ENCODE assay signal across 1 cellular context in genomic region chr20:41318271-41318649, GRCh38.
TF ChIP-seq lines count a peak whose summit lies in the region.

No MANE protein-coding gene starts in this region.

TF ChIP-seq in HepG2, 621 proteins besides CTCF, POLR2A, EP300 and RAD21 (continued from another document and continues in another):
- TF ChIP-seq, protein P1, sequence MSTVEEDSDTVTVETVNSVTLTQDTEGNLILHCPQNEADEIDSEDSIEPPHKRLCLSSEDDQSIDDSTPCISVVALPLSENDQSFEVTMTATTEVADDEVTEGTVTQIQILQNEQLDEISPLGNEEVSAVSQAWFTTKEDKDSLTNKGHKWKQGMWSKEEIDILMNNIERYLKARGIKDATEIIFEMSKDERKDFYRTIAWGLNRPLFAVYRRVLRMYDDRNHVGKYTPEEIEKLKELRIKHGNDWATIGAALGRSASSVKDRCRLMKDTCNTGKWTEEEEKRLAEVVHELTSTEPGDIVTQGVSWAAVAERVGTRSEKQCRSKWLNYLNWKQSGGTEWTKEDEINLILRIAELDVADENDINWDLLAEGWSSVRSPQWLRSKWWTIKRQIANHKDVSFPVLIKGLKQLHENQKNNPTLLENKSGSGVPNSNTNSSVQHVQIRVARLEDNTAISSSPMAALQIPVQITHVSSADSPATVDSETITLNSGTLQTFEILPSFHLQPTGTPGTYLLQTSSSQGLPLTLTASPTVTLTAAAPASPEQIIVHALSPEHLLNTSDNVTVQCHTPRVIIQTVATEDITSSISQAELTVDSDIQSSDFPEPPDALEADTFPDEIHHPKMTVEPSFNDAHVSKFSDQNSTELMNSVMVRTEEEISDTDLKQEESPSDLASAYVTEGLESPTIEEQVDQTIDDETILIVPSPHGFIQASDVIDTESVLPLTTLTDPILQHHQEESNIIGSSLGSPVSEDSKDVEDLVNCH (CRISPR knock-in tag; IDR thresholded peaks at IDR 0.05): no peak
- TF ChIP-seq ZNF761 (CRISPR knock-in tag; conservative IDR thresholded peaks at IDR 0.05) (no peak), ZBTB8A (CRISPR knock-in tag; IDR thresholded peaks at IDR 0.05; ENCODE audit: borderline replicate concordance, low read depth) (no peak), TFAP4 (IDR thresholded peaks at IDR 0.05; ENCODE audit: borderline replicate concordance, low read depth) (no peak), SATB2 (CRISPR knock-in tag; IDR thresholded peaks at IDR 0.05) (0 out of 2 replicates have a peak, but pooled peaks have one; percentile 51), IKZF1 (IDR thresholded peaks at IDR 0.05) (no peak), ZFP37 (CRISPR knock-in tag; IDR thresholded peaks at IDR 0.05; ENCODE audit: borderline replicate concordance) (no peak), PAF1 (CRISPR knock-in tag; IDR thresholded peaks at IDR 0.05) (no peak), RBAK (CRISPR knock-in tag; IDR thresholded peaks at IDR 0.05) (no peak), NFE2L1 (CRISPR knock-in tag; IDR thresholded peaks at IDR 0.05; ENCODE audit: borderline replicate concordance) (no peak), RCOR2 (CRISPR knock-in tag; IDR thresholded peaks at IDR 0.05) (no peak), MED13 (CRISPR knock-in tag; IDR thresholded peaks at IDR 0.05) (no peak; the same call in 1 of the 2 replicates), HDAC1 (CRISPR knock-in tag; IDR thresholded peaks at IDR 0.05) (peak; percentile 32; the same call in 1 of the 2 replicates), MTF2 (CRISPR knock-in tag; IDR thresholded peaks at IDR 0.05; ENCODE audit: borderline replicate concordance) (peak; percentile 33; the same call in 1 of the 2 replicates), SMAD1 (CRISPR knock-in tag; IDR thresholded peaks at IDR 0.05; ENCODE audit: borderline replicate concordance, low read depth) (no peak), RELA (CRISPR knock-in tag; IDR thresholded peaks at IDR 0.05) (no peak), PHF21A (CRISPR knock-in tag; IDR thresholded peaks at IDR 0.05) (no peak), JUND (CRISPR knock-in tag; IDR thresholded peaks at IDR 0.05) (no peak), THAP8 (CRISPR knock-in tag; IDR thresholded peaks at IDR 0.05; ENCODE audit: borderline replicate concordance) (no peak), CENPBD1 (CRISPR knock-in tag; IDR thresholded peaks at IDR 0.05; ENCODE audit: borderline replicate concordance, low read depth) (no peak), TCF7 (IDR thresholded peaks at IDR 0.05; ENCODE audit: low read depth) (no peak), ATF1 (CRISPR knock-in tag; IDR thresholded peaks at IDR 0.05) (no peak), ZSCAN22 (CRISPR knock-in tag; IDR thresholded peaks at IDR 0.05) (no peak; the same call in 1 of the 2 replicates), SAFB2 (CRISPR knock-in tag; IDR thresholded peaks at IDR 0.05; ENCODE audit: borderline replicate concordance, low read depth) (no peak), KMT2B (CRISPR knock-in tag; IDR thresholded peaks at IDR 0.05) (no peak), FOXK1 (CRISPR knock-in tag; IDR thresholded peaks at IDR 0.05; ENCODE audit: borderline replicate concordance, low read depth) (no peak), ELF4 (CRISPR knock-in tag; IDR thresholded peaks at IDR 0.05; ENCODE audit: borderline replicate concordance) (no peak), ZNF546 (CRISPR knock-in tag; conservative IDR thresholded peaks at IDR 0.05) (no peak), TBL1XR1 (IDR thresholded peaks at IDR 0.05; ENCODE audit: borderline replicate concordance, low read length, partially characterized antibody) (peak; percentile 27), TMF1 (CRISPR knock-in tag; IDR thresholded peaks at IDR 0.05; ENCODE audit: low read depth) (no peak), USF2 (IDR thresholded peaks at IDR 0.05; ENCODE audit: low read depth, low read length) (no peak), USF2 (CRISPR knock-in tag; IDR thresholded peaks at IDR 0.05; ENCODE audit: borderline replicate concordance) (peak; percentile 49; the same call in 1 of the 2 replicates), RNF219 (CRISPR knock-in tag; IDR thresholded peaks at IDR 0.05) (peak; percentile 61; the same call in 1 of the 2 replicates), ZNF232 (CRISPR knock-in tag; IDR thresholded peaks at IDR 0.05; ENCODE audit: borderline replicate concordance) (no peak), ZNF660 (CRISPR knock-in tag; IDR thresholded peaks at IDR 0.05; ENCODE audit: borderline replicate concordance, low read depth) (no peak), NFKB2 (CRISPR knock-in tag; IDR thresholded peaks at IDR 0.05; ENCODE audit: borderline replicate concordance) (no peak), ZNF766 (CRISPR knock-in tag; IDR thresholded peaks at IDR 0.05; ENCODE audit: borderline replicate concordance) (0 out of 2 replicates have a peak, but pooled peaks have one; percentile 11), ZMYM4 (CRISPR knock-in tag; IDR thresholded peaks at IDR 0.05) (no peak), ZNF644 (CRISPR knock-in tag; IDR thresholded peaks at IDR 0.05; ENCODE audit: low read depth) (no peak), ISX (CRISPR knock-in tag; conservative IDR thresholded peaks at IDR 0.05) (0 out of 2 replicates have a peak, but pooled peaks have one; percentile 52)
- TF ChIP-seq, protein P2, sequence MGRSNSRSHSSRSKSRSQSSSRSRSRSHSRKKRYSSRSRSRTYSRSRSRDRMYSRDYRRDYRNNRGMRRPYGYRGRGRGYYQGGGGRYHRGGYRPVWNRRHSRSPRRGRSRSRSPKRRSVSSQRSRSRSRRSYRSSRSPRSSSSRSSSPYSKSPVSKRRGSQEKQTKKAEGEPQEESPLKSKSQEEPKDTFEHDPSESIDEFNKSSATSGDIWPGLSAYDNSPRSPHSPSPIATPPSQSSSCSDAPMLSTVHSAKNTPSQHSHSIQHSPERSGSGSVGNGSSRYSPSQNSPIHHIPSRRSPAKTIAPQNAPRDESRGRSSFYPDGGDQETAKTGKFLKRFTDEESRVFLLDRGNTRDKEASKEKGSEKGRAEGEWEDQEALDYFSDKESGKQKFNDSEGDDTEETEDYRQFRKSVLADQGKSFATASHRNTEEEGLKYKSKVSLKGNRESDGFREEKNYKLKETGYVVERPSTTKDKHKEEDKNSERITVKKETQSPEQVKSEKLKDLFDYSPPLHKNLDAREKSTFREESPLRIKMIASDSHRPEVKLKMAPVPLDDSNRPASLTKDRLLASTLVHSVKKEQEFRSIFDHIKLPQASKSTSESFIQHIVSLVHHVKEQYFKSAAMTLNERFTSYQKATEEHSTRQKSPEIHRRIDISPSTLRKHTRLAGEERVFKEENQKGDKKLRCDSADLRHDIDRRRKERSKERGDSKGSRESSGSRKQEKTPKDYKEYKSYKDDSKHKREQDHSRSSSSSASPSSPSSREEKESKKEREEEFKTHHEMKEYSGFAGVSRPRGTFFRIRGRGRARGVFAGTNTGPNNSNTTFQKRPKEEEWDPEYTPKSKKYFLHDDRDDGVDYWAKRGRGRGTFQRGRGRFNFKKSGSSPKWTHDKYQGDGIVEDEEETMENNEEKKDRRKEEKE (IDR thresholded peaks at IDR 0.05): no peak
- TF ChIP-seq, protein P3, sequence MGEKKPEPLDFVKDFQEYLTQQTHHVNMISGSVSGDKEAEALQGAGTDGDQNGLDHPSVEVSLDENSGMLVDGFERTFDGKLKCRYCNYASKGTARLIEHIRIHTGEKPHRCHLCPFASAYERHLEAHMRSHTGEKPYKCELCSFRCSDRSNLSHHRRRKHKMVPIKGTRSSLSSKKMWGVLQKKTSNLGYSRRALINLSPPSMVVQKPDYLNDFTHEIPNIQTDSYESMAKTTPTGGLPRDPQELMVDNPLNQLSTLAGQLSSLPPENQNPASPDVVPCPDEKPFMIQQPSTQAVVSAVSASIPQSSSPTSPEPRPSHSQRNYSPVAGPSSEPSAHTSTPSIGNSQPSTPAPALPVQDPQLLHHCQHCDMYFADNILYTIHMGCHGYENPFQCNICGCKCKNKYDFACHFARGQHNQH (CRISPR knock-in tag; IDR thresholded peaks at IDR 0.05): no peak
- TF ChIP-seq, protein P4, sequence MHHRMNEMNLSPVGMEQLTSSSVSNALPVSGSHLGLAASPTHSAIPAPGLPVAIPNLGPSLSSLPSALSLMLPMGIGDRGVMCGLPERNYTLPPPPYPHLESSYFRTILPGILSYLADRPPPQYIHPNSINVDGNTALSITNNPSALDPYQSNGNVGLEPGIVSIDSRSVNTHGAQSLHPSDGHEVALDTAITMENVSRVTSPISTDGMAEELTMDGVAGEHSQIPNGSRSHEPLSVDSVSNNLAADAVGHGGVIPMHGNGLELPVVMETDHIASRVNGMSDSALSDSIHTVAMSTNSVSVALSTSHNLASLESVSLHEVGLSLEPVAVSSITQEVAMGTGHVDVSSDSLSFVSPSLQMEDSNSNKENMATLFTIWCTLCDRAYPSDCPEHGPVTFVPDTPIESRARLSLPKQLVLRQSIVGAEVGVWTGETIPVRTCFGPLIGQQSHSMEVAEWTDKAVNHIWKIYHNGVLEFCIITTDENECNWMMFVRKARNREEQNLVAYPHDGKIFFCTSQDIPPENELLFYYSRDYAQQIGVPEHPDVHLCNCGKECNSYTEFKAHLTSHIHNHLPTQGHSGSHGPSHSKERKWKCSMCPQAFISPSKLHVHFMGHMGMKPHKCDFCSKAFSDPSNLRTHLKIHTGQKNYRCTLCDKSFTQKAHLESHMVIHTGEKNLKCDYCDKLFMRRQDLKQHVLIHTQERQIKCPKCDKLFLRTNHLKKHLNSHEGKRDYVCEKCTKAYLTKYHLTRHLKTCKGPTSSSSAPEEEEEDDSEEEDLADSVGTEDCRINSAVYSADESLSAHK (CRISPR knock-in tag; IDR thresholded peaks at IDR 0.05; ENCODE audit: borderline replicate concordance): no peak
- TF ChIP-seq, protein P5, sequence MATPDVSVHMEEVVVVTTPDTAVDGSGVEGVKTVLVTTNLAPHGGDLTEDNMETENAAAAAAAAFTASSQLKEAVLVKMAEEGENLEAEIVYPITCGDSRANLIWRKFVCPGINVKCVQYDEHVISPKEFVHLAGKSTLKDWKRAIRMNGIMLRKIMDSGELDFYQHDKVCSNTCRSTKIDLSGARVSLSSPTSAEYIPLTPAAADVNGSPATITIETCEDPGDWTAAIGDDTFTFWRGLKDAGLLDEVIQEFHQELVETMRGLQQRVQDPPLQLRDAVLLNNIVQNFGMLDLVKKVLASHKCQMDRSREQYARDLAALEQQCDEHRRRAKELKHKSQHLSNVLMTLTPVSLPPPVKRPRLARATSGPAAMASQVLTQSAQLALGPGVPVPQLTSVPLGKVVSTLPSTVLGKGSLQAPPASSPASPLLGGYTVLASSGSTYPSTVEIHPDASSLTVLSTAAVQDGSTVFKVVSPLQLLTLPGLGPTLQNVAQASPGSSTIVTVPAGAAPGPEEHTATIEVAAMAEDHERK (CRISPR knock-in tag; IDR thresholded peaks at IDR 0.05; ENCODE audit: low read depth): no peak
- TF ChIP-seq, protein P6, sequence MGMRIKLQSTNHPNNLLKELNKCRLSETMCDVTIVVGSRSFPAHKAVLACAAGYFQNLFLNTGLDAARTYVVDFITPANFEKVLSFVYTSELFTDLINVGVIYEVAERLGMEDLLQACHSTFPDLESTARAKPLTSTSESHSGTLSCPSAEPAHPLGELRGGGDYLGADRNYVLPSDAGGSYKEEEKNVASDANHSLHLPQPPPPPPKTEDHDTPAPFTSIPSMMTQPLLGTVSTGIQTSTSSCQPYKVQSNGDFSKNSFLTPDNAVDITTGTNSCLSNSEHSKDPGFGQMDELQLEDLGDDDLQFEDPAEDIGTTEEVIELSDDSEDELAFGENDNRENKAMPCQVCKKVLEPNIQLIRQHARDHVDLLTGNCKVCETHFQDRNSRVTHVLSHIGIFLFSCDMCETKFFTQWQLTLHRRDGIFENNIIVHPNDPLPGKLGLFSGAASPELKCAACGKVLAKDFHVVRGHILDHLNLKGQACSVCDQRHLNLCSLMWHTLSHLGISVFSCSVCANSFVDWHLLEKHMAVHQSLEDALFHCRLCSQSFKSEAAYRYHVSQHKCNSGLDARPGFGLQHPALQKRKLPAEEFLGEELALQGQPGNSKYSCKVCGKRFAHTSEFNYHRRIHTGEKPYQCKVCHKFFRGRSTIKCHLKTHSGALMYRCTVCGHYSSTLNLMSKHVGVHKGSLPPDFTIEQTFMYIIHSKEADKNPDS (CRISPR knock-in tag; IDR thresholded peaks at IDR 0.05): peak; percentile 30; the same call in 1 of the 2 replicates
